ENCODE assay signal across 14 cellular contexts in the genomic region with DNA sequence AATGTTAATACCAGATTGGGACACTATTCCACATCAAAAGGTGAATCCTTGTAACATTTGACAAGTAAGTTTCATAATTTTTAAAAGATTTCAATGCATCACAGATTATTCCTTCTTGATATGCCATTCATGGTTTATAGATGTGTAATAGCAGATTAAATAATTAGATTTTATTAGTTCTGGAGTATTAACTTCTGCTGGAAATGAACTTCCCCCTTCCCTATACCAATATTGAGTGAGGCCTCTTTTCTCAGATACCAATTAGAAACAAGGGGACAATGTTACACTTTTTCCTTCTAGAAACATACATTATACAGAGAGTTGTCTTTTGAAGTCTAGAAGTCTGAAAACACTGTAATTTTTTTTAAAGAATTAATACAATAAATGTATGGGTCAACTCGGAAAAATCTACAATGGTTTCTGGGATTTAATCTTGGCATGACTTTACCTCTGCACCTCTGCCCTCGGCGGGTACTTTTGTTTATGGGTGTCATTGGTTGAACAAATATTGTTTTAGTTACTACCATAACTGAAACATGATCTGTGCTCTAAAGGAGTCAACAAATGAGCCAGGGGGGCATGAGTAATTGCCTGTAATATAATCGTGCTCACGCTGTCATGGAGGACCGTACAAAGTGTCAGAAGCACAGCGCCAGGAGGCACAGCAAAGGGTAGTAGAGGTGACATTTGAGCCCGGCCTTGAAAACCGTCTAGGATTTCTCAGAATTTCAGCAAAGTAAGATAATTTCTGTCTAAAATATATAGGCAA. TPM values are rescaled to one million over a fixed set of nuclear protein-coding genes. Genes with fewer than 3 reads are reported as not detected.
DNase-seq lines count a peak whose midpoint lies in the region; ATAC-seq, FAIRE-seq and TF ChIP-seq lines count a peak whose summit lies in the region.
"Had no signal": no experiment of that assay in that cellular context is flagged by ENCODE, and none has a peak within 500 bp of the region (broad histone marks: within the 10 kb centered on the region; RNA-seq: fewer than 3 reads in every experiment).

No MANE protein-coding gene starts in this region.

- in situ Hi-C loops in brain microvascular endothelial cell (cut with HindIII; ENCODE audit: low pct_ligation_motif_present, low sequenced_read_pairs): loop anchor here (25.0 kb wide), 1 partner anchor 122 kb away; the partner anchor contains the start of gene RHOT1

- no peak overlapping the region for H2BK12ac ChIP-seq in neuronal stem cell (ENCODE audit: low read length)

- H3K14ac ChIP-seq in neuronal stem cell (ENCODE audit: low read length): no peak overlapping the region

- no peak overlapping the region; the same call in 2 of the 3 replicates for H3K4me2 ChIP-seq in A549
- H3K4me2 ChIP-seq in neuronal stem cell (ENCODE audit: insufficient read depth, low read length, poor library complexity, severe bottlenecking): no peak overlapping the region

- H3K27me3 Mint-ChIP-seq in osteocyte (ENCODE audit: unreplicated experiment): no peaks in the 10 kb centered on the region

- no peak overlapping the region for H2AFZ ChIP-seq in neuronal stem cell (ENCODE audit: low read length)

- H3K4me3 Mint-ChIP-seq in osteocyte (ENCODE audit: unreplicated experiment): no peak overlapping the region

- H2BK15ac ChIP-seq in neuronal stem cell (ENCODE audit: low read length): no peak overlapping the region

- TF ChIP-seq POLR2A in A549 (IDR thresholded peaks at IDR 0.05; ENCODE audit: low read length): no peak

- H3K9me3 ChIP-seq in A549 (no peaks in the 10 kb centered on the region), neuronal stem cell (replicated peaks in 1 of 2; ENCODE audit: control insufficient read depth in 2 of 2, insufficient read depth in 1 of 2, low read depth in 1 of 2, low read length in 2 of 2) (peaks cover 0 to 9% of the 10 kb centered on the region in 2 donors)

- CTCF ChIA-PET in A549 (lab: Yijun Ruan, JAX): interaction anchor here (1.3 kb wide), 1 partner anchor 9 kb away, joined by 7 read pairs; the partner anchor contains the start of gene LRRC37B

- ATAC-seq in A549: no peak
- ATAC-seq: activated CD4-positive, CD25-positive, alpha-beta regulatory T cell treated with anti-CD3 and anti-CD28 coated beads, Interleukin-2, amount 50 U/mL, for 24 hours had no signal

- peaks cover 8% of the 10 kb centered on the region for H3K36me3 Mint-ChIP-seq in osteocyte (ENCODE audit: unreplicated experiment)

- no peak overlapping the region for H4K8ac ChIP-seq in neuronal stem cell (ENCODE audit: low read depth, low read length)

- no peak for FAIRE-seq in A549 (lab: Jason Lieb, UNC)
- FAIRE-seq: H1 had no signal

- H3K27me3 ChIP-seq in HL-60 (ENCODE audit: insufficient read depth, poor library complexity, severe bottlenecking) (no peaks in the 10 kb centered on the region), brain microvascular endothelial cell (replicated peaks) (no peaks in the 10 kb centered on the region), neuronal stem cell (ENCODE audit: control insufficient read depth in 3 of 3, insufficient read depth in 3 of 3, low read depth in 1 of 3, low read length in 3 of 3) (no peaks in the 10 kb centered on the region)

- no peak overlapping the region for H3K9ac ChIP-seq in neuronal stem cell (ENCODE audit: low read depth, low read length, poor library complexity)

- H3K27ac ChIP-seq in A549 (no peak overlapping the region), HL-60 (replicated peaks) (peak overlapping the region; percentile 74), brain microvascular endothelial cell (no peak overlapping the region), neuronal stem cell (replicated peaks; ENCODE audit: low read length) (no peak overlapping the region)

- no peak for TF ChIP-seq RAD21 in A549 (conservative IDR thresholded peaks at IDR 0.05 in 1 of 2, IDR thresholded peaks at IDR 0.05 in 1 of 2)

- no peak overlapping the region for H3K4ac ChIP-seq in neuronal stem cell (ENCODE audit: low read length)

- H2BK120ac ChIP-seq in neuronal stem cell (ENCODE audit: low read depth, low read length): no peak overlapping the region

- peaks cover 6% of the 10 kb centered on the region for H3K9me3 Mint-ChIP-seq in osteocyte (ENCODE audit: unreplicated experiment)

- TF ChIP-seq CTCF in A549 (IDR thresholded peaks at IDR 0.05) (no peak), HL-60 (IDR thresholded peaks at IDR 0.05; ENCODE audit: insufficient read depth, low read length) (no peak), brain microvascular endothelial cell (IDR thresholded peaks at IDR 0.05; ENCODE audit: low read depth, low read length, missing control alignments) (no peak), osteocyte (IDR thresholded peaks at IDR 0.05) (no peak)

- H4K91ac ChIP-seq in neuronal stem cell (ENCODE audit: low read depth, low read length, poor library complexity): no peak overlapping the region

- no peak overlapping the region for H2AK5ac ChIP-seq in neuronal stem cell (ENCODE audit: low read depth, low read length)

- no peak overlapping the region for H3K18ac ChIP-seq in neuronal stem cell (ENCODE audit: low read length)

- H3K36me3 ChIP-seq in brain microvascular endothelial cell (replicated peaks) (no peaks in the 10 kb centered on the region), neuronal stem cell (replicated peaks in 1 of 2; ENCODE audit: control insufficient read depth in 2 of 2, insufficient read depth in 2 of 2, low read length in 2 of 2) (peaks cover 1 to 50% of the 10 kb centered on the region in 2 donors)

- no peak overlapping the region for H3K23ac ChIP-seq in neuronal stem cell (ENCODE audit: low read depth, low read length, poor library complexity)

- POLR2A ChIA-PET in A549 (lab: Yijun Ruan, JAX): no interaction called here

- no peak overlapping the region for H2BK5ac ChIP-seq in neuronal stem cell (ENCODE audit: low read length)

- no peaks in the 10 kb centered on the region for H3K79me1 ChIP-seq in neuronal stem cell (ENCODE audit: low read depth, low read length)

- H3K27ac Mint-ChIP-seq in osteocyte (ENCODE audit: unreplicated experiment): no peak overlapping the region

- H3K4me1 ChIP-seq in A549 (peaks cover 9% of the 10 kb centered on the region; the same call in 2 of the 3 replicates), neuronal stem cell (ENCODE audit: control insufficient read depth in 2 of 2, insufficient read depth in 1 of 2, low read depth in 1 of 2, low read length in 2 of 2) (no peaks in the 10 kb centered on the region)

- H3K4me1 Mint-ChIP-seq in osteocyte (ENCODE audit: unreplicated experiment): peaks cover 7% of the 10 kb centered on the region

- DNase-seq in A549 (ENCODE audit: low read depth in 1 of 2, low spot score in 1 of 2) (peak in 1 of 2 experiments; percentile 26), HL-60 (ENCODE audit: low read depth in 1 of 2, low spot score in 1 of 2) (no peak), NCI-H2171 (lab: John Stamatoyannopoulos, UW) (peak; percentile 90), brain microvascular endothelial cell (peak; percentile 58), neuronal stem cell (ENCODE audit: low spot score) (no peak), GM19240 (ENCODE audit: insufficient read length, low spot score) (no peak), osteocyte (ENCODE audit: extremely low spot score, unreplicated experiment) (no peak), glomerular visceral epithelial cell (ENCODE audit: extremely low spot score) (no peak)
- DNase-seq: activated effector memory CD4-positive, alpha-beta T cell treated with Interleukin-2 at 50 U/mL for 16 hours; nucleus accumbens; Right ventricle myocardium superior; stimulated activated CD4-positive, alpha-beta T cell treated with anti-CD3 and anti-CD28 coated beads, Interleukin-2, amount 100 ng/mL, for 48 hours had no signal

- 59% methylated on average over 9 of the region's 9 CpGs for WGBS in A549 (ENCODE audit: missing lambda C conversion rate)
- WGBS in neuronal stem cell (ENCODE audit: extremely low coverage in 2 of 2, insufficient read length in 2 of 2, insufficient replicate concordance in 1 of 2), 2 donors: no CpG with 5 or more reads among the region's 9 CpGs

- H3K4me3 ChIP-seq in A549 (no peak overlapping the region), HL-60 (replicated peaks; ENCODE audit: insufficient read depth, low read length) (no peak overlapping the region), brain microvascular endothelial cell (ENCODE audit: low read depth, low read length) (no peak overlapping the region), neuronal stem cell (ENCODE audit: low read length in 2 of 2) (no peak overlapping the region)

- TF ChIP-seq EP300 in A549 (IDR thresholded peaks at IDR 0.05): no peak

TF ChIP-seq in A549, 52 proteins besides CTCF, POLR2A, EP300 and RAD21:
- TF ChIP-seq FOSL2 (IDR thresholded peaks at IDR 0.05): no peak
- TF ChIP-seq FOSL2 (CRISPR knock-in tag; IDR thresholded peaks at IDR 0.05): peak; percentile 37
- no peak for TF ChIP-seq MAFK (IDR thresholded peaks at IDR 0.05; ENCODE audit: partially characterized antibody)

RNA-seq across cellular contexts. Expression of gene LRRC37B, which starts 8.2 kb away (rescaled TPM):
- 14.2 and 17.9 TPM in 2 replicates for polyA plus RNA-seq in A549 (2011; rRNA removed)
- 7.1 and 7.4 TPM in 2 replicates for polyA plus RNA-seq in A549 (2012; cell fraction: cytosol; rRNA removed)
- 7.8 and 10.4 TPM in 2 replicates for polyA plus RNA-seq in A549 (2012; cell fraction: nucleus; rRNA removed)
- polyA plus RNA-seq in A549 (2017; fragmentation: RNase III; extraction: RNeasy Plus Mini Kit Qiagen cat#74134 plus additional on column Dnase treatment): 7.6 to 8.6 TPM (median 8.3 TPM) in 3 replicates
- polyA minus RNA-seq in A549 (2011; rRNA and poly(A)+ RNA removed): 28.1 and 32.1 TPM in 2 replicates
- 29.0 TPM for polyA plus RNA-seq in neuronal stem cell (2013, experiment 1 of 2)
- 26.9 TPM for polyA plus RNA-seq in neuronal stem cell (2013, experiment 2 of 2)
- 18.9 and 24.7 TPM in 2 replicates for total RNA-seq in osteocyte

Comparison
In these comparisons a context has a peak if more than half of its experiments do, and no peak if none do; other contexts are left out.
1. DNase-seq: peak in NCI-H2171 (single experiment) and brain microvascular endothelial cell (single experiment); none in HL-60 (0 of 2), neuronal stem cell (single experiment), GM19240 (single experiment), osteocyte (single experiment) and glomerular visceral epithelial cell (single experiment).